7 cellular contexts compared by ENCODE assay signal in the genomic region with DNA sequence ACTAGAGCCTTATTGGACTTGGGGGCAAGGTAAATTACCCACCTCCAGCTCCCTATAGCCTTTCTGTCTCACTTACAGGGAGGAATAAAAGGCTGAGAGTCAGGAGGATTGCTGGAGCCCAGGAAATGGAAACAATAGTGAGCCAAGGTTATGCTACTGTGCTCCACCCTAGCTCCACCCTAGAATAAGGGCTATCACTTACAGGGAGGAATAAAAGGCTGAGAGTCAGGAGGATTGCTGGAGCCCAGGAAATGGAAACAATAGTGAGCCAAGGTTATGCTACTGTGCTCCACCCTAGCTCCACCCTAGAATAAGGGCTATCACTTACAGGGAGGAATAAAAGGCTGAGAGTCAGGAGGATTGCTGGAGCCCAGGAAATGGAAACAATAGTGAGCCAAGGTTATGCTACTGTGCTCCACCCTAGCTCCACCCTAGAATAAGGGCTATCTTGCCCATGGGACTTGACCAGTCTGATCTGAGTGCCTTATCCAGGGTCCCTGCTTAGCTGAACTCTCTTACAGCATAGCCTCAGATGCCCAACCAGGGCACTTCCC.
DNase-seq lines count a peak whose midpoint lies in the region; ATAC-seq, FAIRE-seq and TF ChIP-seq lines count a peak whose summit lies in the region.
"Not testable (repeated sequence)": the region's sequence is repeated elsewhere in the genome, so short reads cannot be mapped to it uniquely, and the experiment has no call there.

No MANE protein-coding gene starts in this region.

- POLR2A ChIA-PET in naive thymus-derived CD4-positive, alpha-beta T cell (lab: Charles Lee): interaction anchor here (0.7 kb wide), 1 partner anchor 119 kb away, joined by 4 read pairs; no protein-coding TSS in a partner anchor

- not testable (repeated sequence) for H3K4me3 ChIP-seq in HUES6 (ENCODE audit: low read depth, low read length); bronchial epithelial cell (ENCODE audit: low read depth, low read length); naive thymus-derived CD4-positive, alpha-beta T cell (ENCODE audit: low read length); transverse colon

- CTCF ChIA-PET in naive thymus-derived CD4-positive, alpha-beta T cell (lab: Charles Lee): interaction anchor here (0.7 kb wide), 1 partner anchor 20 kb away, joined by 3 read pairs; no protein-coding TSS in a partner anchor

- peak; percentile 29 for DNase-seq in DMS153 (lab: John Stamatoyannopoulos, UW)
- peak; percentile 1 for DNase-seq in NCI-H748 treated with DMSO at 0.1 percent for 48 hours (lab: John Stamatoyannopoulos, UW)
- not testable (repeated sequence) for DNase-seq in bronchial epithelial cell (ENCODE audit: low read depth); naive thymus-derived CD4-positive, alpha-beta T cell; transverse colon
- DNase-seq in left colon: peak in 1 of 2 donors; percentile 5

- H3K36me3 ChIP-seq in HUES6 (ENCODE audit: control insufficient read depth, insufficient read depth, low read length); bronchial epithelial cell (ENCODE audit: control insufficient read depth, insufficient read depth, low read length); naive thymus-derived CD4-positive, alpha-beta T cell (ENCODE audit: control insufficient read depth in 2 of 3, insufficient read depth in 3 of 3, low read length in 3 of 3); transverse colon: not testable (repeated sequence)

- not testable (repeated sequence) for H3K4me1 ChIP-seq in HUES6 (ENCODE audit: control insufficient read depth, insufficient read depth, low read length); naive thymus-derived CD4-positive, alpha-beta T cell (ENCODE audit: control insufficient read depth in 2 of 2, insufficient read depth in 2 of 2, low read length in 2 of 2); transverse colon

- intact Hi-C loops in left colon (cut with DNase I, micrococcal nuclease); naive thymus-derived CD4-positive, alpha-beta T cell (cut with micrococcal nuclease); transverse colon (cut with DNase I; ENCODE audit: low total_unique reads): not testable (repeated sequence)

- H3K36me3 Mint-ChIP-seq in naive thymus-derived CD4-positive, alpha-beta T cell: not testable (repeated sequence)

- H3K9me3 Mint-ChIP-seq in naive thymus-derived CD4-positive, alpha-beta T cell: peaks cover 0 to 29% (median 3%) of the 10 kb centered on the region in 11 donors

- H3K4me1 Mint-ChIP-seq in naive thymus-derived CD4-positive, alpha-beta T cell: not testable (repeated sequence)

- in situ Hi-C loops in transverse colon (cut with MboI; ENCODE audit: low pct_ligation_motif_present in 1 of 4, low pct_unique_long_range_greater_than_20kb in 1 of 4, low sequenced_read_pairs in 3 of 4): not testable (repeated sequence)

- H3K27me3 ChIP-seq in HUES6 (ENCODE audit: control insufficient read depth, insufficient read depth, low read length); bronchial epithelial cell (ENCODE audit: control insufficient read depth, insufficient read depth, low read length); naive thymus-derived CD4-positive, alpha-beta T cell (ENCODE audit: control insufficient read depth in 2 of 2, insufficient read depth in 2 of 2, low read length in 2 of 2); transverse colon: not testable (repeated sequence)

- not testable (repeated sequence) for H3K27ac Mint-ChIP-seq in naive thymus-derived CD4-positive, alpha-beta T cell

- TF ChIP-seq EP300 in transverse colon (IDR thresholded peaks at IDR 0.05; ENCODE audit: low read depth): not testable (repeated sequence)

- not testable (repeated sequence) for H3K4me3 Mint-ChIP-seq in naive thymus-derived CD4-positive, alpha-beta T cell

- H3K27ac ChIP-seq in HUES6 (ENCODE audit: low read depth, low read length) (peak overlapping the region; percentile 3; the same call in 1 of the 2 replicates), transverse colon (peak overlapping the region; percentile 59 to 81 (median 64))
- not testable (repeated sequence) for H3K27ac ChIP-seq in naive thymus-derived CD4-positive, alpha-beta T cell (ENCODE audit: low read depth, low read length)

- peaks cover 0 to 15% (median 4%) of the 10 kb centered on the region in 5 donors for H3K27me3 Mint-ChIP-seq in naive thymus-derived CD4-positive, alpha-beta T cell

- ATAC-seq in left colon: peak; percentile 95
- peak; percentile 16 for ATAC-seq in naive thymus-derived CD4-positive, alpha-beta T cell

- FAIRE-seq in bronchial epithelial cell (lab: Jason Lieb, UNC): peak; percentile 18

- peaks cover 22% of the 10 kb centered on the region for H3K9me3 ChIP-seq in HUES6 (ENCODE audit: control insufficient read depth, insufficient read depth, low read depth, low read length)
- H3K9me3 ChIP-seq in naive thymus-derived CD4-positive, alpha-beta T cell (ENCODE audit: control insufficient read depth in 2 of 3, low read length in 3 of 3); transverse colon: not testable (repeated sequence)

- TF ChIP-seq CTCF in bronchial epithelial cell (IDR thresholded peaks at IDR 0.05; ENCODE audit: insufficient read depth, low read length, severe bottlenecking); transverse colon (IDR thresholded peaks at IDR 0.05): not testable (repeated sequence)

- not testable (repeated sequence) for TF ChIP-seq POLR2A in transverse colon (IDR thresholded peaks at IDR 0.05)

- H3K9ac ChIP-seq in HUES6 (ENCODE audit: low read length): peak overlapping the region; percentile 26
